ENCODE assay signal across 18 cellular contexts in genomic region chr14:18626610-18627213, GRCh38. TPM values are rescaled to one million over a fixed set of nuclear protein-coding genes. Genes with fewer than 3 reads are reported as not detected.
"Had no signal": no experiment of that assay in that cellular context is flagged by ENCODE, and none has a peak within 500 bp of the region (broad histone marks: within the 10 kb centered on the region; RNA-seq: fewer than 3 reads in every experiment).

No MANE protein-coding gene starts in this region.

RNA-seq across cellular contexts. Expression of gene OR11H12, which starts 25.8 kb away (rescaled TPM):
- total RNA-seq: naive thymus-derived CD4-positive, alpha-beta T cell; natural killer cell; occipital lobe; ovary; progenitor cell of endocrine pancreas; psoas muscle; renal cortical epithelial cell; right cardiac atrium; right lobe of liver; smooth muscle cell; stomach; subcutaneous adipose tissue; temporal lobe; transverse colon; urinary bladder; uterus had no signal
- polyA plus RNA-seq: naive thymus-derived CD4-positive, alpha-beta T cell; neural cell; ovary; psoas muscle; right cardiac atrium; smooth muscle cell; stomach; thymus; urinary bladder had no signal
